15 cellular contexts compared by ENCODE assay signal in the genomic region with DNA sequence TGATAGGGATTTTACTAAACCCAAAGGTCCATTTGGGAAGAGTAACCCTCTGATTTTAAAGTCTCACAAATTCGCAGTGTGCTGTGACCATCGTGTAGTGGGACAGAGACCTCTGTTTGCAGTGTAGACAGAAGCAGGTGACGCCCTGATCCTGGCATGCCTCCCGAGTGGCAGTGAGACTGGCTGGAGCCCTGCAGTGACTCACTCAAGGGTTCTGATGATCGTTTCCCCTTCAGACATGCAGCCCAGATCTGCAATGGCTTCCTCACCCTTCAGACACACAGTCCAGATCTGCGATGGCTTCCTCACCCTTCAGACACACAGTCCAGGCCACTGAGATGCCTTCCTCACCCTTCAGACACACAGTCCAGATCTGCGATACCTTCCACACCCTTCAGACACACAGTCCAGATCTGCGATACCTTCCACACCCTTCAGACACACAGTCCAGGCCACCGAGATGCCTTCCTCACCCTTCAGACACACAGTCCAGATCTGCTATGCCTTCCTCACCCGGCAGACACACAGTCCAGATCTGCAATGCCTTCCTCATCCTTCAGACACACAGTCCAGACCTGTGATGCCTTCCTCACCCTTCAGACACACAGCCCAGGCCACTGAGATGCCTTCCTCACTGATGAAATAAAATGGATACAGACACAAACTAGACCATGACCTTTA.
DNase-seq lines count a peak whose midpoint lies in the region; ATAC-seq, FAIRE-seq and TF ChIP-seq lines count a peak whose summit lies in the region.
"Had no signal": no experiment of that assay in that cellular context is flagged by ENCODE, and none has a peak within 500 bp of the region (broad histone marks: within the 10 kb centered on the region; RNA-seq: fewer than 3 reads in every experiment).

No MANE protein-coding gene starts in this region.

- H3F3A ChIP-seq in SK-N-SH (replicated peaks; ENCODE audit: insufficient read depth): no peaks in the 10 kb centered on the region

- POLR2A ChIA-PET in SK-N-SH (lab: Yijun Ruan, JAX): no interaction called here

- H3K4me1 ChIP-seq in SK-N-SH (ENCODE audit: control insufficient read depth in 1 of 2, insufficient read depth in 2 of 2, low read depth in 1 of 2, low read length in 1 of 2) (no peaks in the 10 kb centered on the region), astrocyte (ENCODE audit: insufficient read depth, low read length) (no peaks in the 10 kb centered on the region)

- ATAC-seq in SK-N-SH treated with all-trans-retinoic acid at 6 μM for 48 hours: peak; percentile 92

- CTCF ChIA-PET in SK-N-SH (lab: Yijun Ruan, JAX): interaction anchor here (1.5 kb wide), 1 partner anchor 60 kb away, joined by 5 read pairs; no protein-coding TSS in a partner anchor

- H3K27ac ChIP-seq in SK-N-SH (ENCODE audit: low read depth in 2 of 2, low read length in 1 of 2) (no peak overlapping the region), astrocyte (ENCODE audit: low read depth, low read length) (no peak overlapping the region)
- H3K27ac ChIP-seq: SK-N-MC had no signal

- TF ChIP-seq CTCF in SK-N-SH (IDR thresholded peaks at IDR 0.05) (no peak), astrocyte (IDR thresholded peaks at IDR 0.05; ENCODE audit: insufficient read depth, low read depth, low read length) (no peak), type B pancreatic cell (conservative IDR thresholded peaks at IDR 0.05) (no peak)

- H3K4me3 Mint-ChIP-seq in astrocyte (ENCODE audit: unreplicated experiment) (no peak overlapping the region), type B pancreatic cell (no peak overlapping the region)

- WGBS in SK-N-SH (ENCODE audit: low lambda C conversion rate): 69% methylated on average over 9 of the region's 10 CpGs

- H2AFZ ChIP-seq in SK-N-SH (ENCODE audit: low read depth): no peak overlapping the region
- H2AFZ ChIP-seq in astrocyte (ENCODE audit: low read depth, low read length): no peak overlapping the region

- TF ChIP-seq EP300 in SK-N-SH (IDR thresholded peaks at IDR 0.05; ENCODE audit: borderline replicate concordance in 1 of 2, low read depth in 1 of 2, low read length in 1 of 2): no peak

- H3K36me3 ChIP-seq in SK-N-SH (replicated peaks in 1 of 2; ENCODE audit: control insufficient read depth in 1 of 2, insufficient read depth in 2 of 2, low read length in 1 of 2) (peaks cover 10 to 29% of the 10 kb centered on the region in 2 experiments), astrocyte (ENCODE audit: insufficient read depth, low read length) (no peaks in the 10 kb centered on the region)

- H3K9me3 ChIP-seq in SK-N-SH: no peaks in the 10 kb centered on the region
- no peaks in the 10 kb centered on the region for H3K9me3 ChIP-seq in astrocyte (ENCODE audit: insufficient read depth, low read depth, low read length)

- no peaks in the 10 kb centered on the region for H4K20me1 ChIP-seq in SK-N-SH (ENCODE audit: insufficient read depth)
- no peaks in the 10 kb centered on the region for H4K20me1 ChIP-seq in astrocyte (ENCODE audit: insufficient read depth, low read length)

- H3K9ac ChIP-seq in SK-N-SH (no peak overlapping the region), astrocyte (ENCODE audit: low read length) (no peak overlapping the region)

- H3K27me3 ChIP-seq in SK-N-SH (ENCODE audit: insufficient read depth) (no peaks in the 10 kb centered on the region), astrocyte (ENCODE audit: insufficient read depth, low read length) (no peaks in the 10 kb centered on the region)

- TF ChIP-seq RAD21 in SK-N-SH (IDR thresholded peaks at IDR 0.05; ENCODE audit: low read length): no peak

- FAIRE-seq in astrocyte (lab: Jason Lieb, UNC): no peak
- FAIRE-seq: A204.1 had no signal

- H3K9me2 ChIP-seq in SK-N-SH: no peaks in the 10 kb centered on the region

- H3K27me3 Mint-ChIP-seq in astrocyte (ENCODE audit: low read depth, unreplicated experiment) (no peaks in the 10 kb centered on the region), type B pancreatic cell (no peaks in the 10 kb centered on the region)

- H3K4me1 Mint-ChIP-seq in astrocyte (ENCODE audit: low read depth, unreplicated experiment) (peaks cover 4% of the 10 kb centered on the region), type B pancreatic cell (ENCODE audit: unreplicated experiment) (no peaks in the 10 kb centered on the region)

- no peaks in the 10 kb centered on the region for H3K79me2 ChIP-seq in SK-N-SH (ENCODE audit: insufficient read depth)
- H3K79me2 ChIP-seq in astrocyte (ENCODE audit: insufficient read depth, low read length): no peaks in the 10 kb centered on the region

- DNase-seq in SK-N-SH (no peak), astrocyte (ENCODE audit: low read depth) (peak; percentile 29), islet precursor cell (peak; percentile 62), type B pancreatic cell (ENCODE audit: extremely low spot score, unreplicated experiment) (peak; percentile 43), DMS 273 (lab: John Stamatoyannopoulos, UW; ENCODE audit: unreplicated experiment) (no peak), RPMI8226 (no peak), HCEC 1CT (no peak)
- DNase-seq: activated CD4-positive, CD25-positive, alpha-beta regulatory T cell treated with anti-CD3 and anti-CD28 coated beads, Interleukin-2, amount 50 U/mL, for 72 hours; activated T-cell treated with anti-CD3 and anti-CD28 coated beads, Interleukin-2, amount 50 U/mL, for 48 hours; Calu3; NCI-H1417 treated with DMSO at 0.1 percent for 48 hours; retina had no signal

- H3K27ac Mint-ChIP-seq in astrocyte (ENCODE audit: unreplicated experiment): no peak overlapping the region
- H3K27ac Mint-ChIP-seq in type B pancreatic cell: no peak overlapping the region

- H3K36me3 Mint-ChIP-seq in astrocyte (ENCODE audit: low read depth, unreplicated experiment) (peaks cover 29% of the 10 kb centered on the region), type B pancreatic cell (peaks cover 48% of the 10 kb centered on the region)

- no peak overlapping the region for H3K4me2 ChIP-seq in SK-N-SH
- H3K4me2 ChIP-seq in astrocyte (ENCODE audit: low read length): no peak overlapping the region

- H3K4me3 ChIP-seq in SK-N-SH (ENCODE audit: low read depth in 2 of 2, low read length in 1 of 2) (no peak overlapping the region), astrocyte (ENCODE audit: insufficient read depth, low read depth, low read length) (no peak overlapping the region)
- H3K4me3 ChIP-seq: SK-N-MC had no signal

- H3K9me3 Mint-ChIP-seq in astrocyte (ENCODE audit: unreplicated experiment) (peaks cover 8% of the 10 kb centered on the region), type B pancreatic cell (no peaks in the 10 kb centered on the region)

TF ChIP-seq in SK-N-SH treated with all-trans-retinoic acid at 6 μM for 48 hours, 23 proteins besides CTCF, POLR2A, EP300 and RAD21 (continues in another document):
- TF ChIP-seq, protein P1, sequence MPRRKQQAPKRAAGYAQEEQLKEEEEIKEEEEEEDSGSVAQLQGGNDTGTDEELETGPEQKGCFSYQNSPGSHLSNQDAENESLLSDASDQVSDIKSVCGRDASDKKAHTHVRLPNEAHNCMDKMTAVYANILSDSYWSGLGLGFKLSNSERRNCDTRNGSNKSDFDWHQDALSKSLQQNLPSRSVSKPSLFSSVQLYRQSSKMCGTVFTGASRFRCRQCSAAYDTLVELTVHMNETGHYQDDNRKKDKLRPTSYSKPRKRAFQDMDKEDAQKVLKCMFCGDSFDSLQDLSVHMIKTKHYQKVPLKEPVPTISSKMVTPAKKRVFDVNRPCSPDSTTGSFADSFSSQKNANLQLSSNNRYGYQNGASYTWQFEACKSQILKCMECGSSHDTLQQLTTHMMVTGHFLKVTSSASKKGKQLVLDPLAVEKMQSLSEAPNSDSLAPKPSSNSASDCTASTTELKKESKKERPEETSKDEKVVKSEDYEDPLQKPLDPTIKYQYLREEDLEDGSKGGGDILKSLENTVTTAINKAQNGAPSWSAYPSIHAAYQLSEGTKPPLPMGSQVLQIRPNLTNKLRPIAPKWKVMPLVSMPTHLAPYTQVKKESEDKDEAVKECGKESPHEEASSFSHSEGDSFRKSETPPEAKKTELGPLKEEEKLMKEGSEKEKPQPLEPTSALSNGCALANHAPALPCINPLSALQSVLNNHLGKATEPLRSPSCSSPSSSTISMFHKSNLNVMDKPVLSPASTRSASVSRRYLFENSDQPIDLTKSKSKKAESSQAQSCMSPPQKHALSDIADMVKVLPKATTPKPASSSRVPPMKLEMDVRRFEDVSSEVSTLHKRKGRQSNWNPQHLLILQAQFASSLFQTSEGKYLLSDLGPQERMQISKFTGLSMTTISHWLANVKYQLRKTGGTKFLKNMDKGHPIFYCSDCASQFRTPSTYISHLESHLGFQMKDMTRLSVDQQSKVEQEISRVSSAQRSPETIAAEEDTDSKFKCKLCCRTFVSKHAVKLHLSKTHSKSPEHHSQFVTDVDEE (CRISPR knock-in tag; IDR thresholded peaks at IDR 0.05): no peak
- no peak for TF ChIP-seq ZNF70 (CRISPR knock-in tag; IDR thresholded peaks at IDR 0.05)
- TF ChIP-seq GLIS3 (CRISPR knock-in tag; IDR thresholded peaks at IDR 0.05): no peak
- TF ChIP-seq TCF4 (CRISPR knock-in tag; IDR thresholded peaks at IDR 0.05; ENCODE audit: borderline replicate concordance): no peak

TF ChIP-seq in SK-N-SH, 30 proteins besides CTCF, POLR2A, EP300 and RAD21:
- TF ChIP-seq SMC3 (IDR thresholded peaks at IDR 0.05; ENCODE audit: low read depth, low read length) (no peak), CHD2 (IDR thresholded peaks at IDR 0.05; ENCODE audit: low read length, partially characterized antibody) (no peak), POLR2AphosphoS5 (IDR thresholded peaks at IDR 0.05; ENCODE audit: low read depth, low read length) (no peak), NFIC (IDR thresholded peaks at IDR 0.05; ENCODE audit: borderline replicate concordance) (no peak)
- TF ChIP-seq, protein P2, sequence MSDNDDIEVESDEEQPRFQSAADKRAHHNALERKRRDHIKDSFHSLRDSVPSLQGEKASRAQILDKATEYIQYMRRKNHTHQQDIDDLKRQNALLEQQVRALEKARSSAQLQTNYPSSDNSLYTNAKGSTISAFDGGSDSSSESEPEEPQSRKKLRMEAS (IDR thresholded peaks at IDR 0.05; ENCODE audit: low read depth): no peak

Comparison
In these comparisons a context has a peak if more than half of its experiments do, and no peak if none do; other contexts are left out.
1. DNase-seq: peak in astrocyte (single experiment), islet precursor cell (single experiment) and type B pancreatic cell (single experiment); none in SK-N-SH (single experiment), DMS 273 (single experiment), RPMI8226 (single experiment) and HCEC 1CT (single experiment).